In genomic region chr12:92396647-92397258, GRCh38 we compare ENCODE assay signal across 10 cellular contexts.
DNase-seq lines count a peak whose midpoint lies in the region; ATAC-seq and TF ChIP-seq lines count a peak whose summit lies in the region.
"Had no signal": no experiment of that assay in that cellular context is flagged by ENCODE, and none has a peak within 500 bp of the region (broad histone marks: within the 10 kb centered on the region; RNA-seq: fewer than 3 reads in every experiment).

No MANE protein-coding gene starts in this region.

- 50% methylated on average over 2 of the region's 2 CpGs for WGBS in mesenchymal stem cell
- whole genome bisulfite sequencing in testis, 2 donors = 77 to 92% methylated on average over 2 of the region's 2 CpGs
- WGBS in ovary, 3 donors = 75 to 92% (median 85%) methylated on average over 2 of the region's 2 CpGs

- no peak overlapping the region for H2BK12ac ChIP-seq in mesenchymal stem cell (ENCODE audit: low read length in 2 of 2)

- no peak overlapping the region for H3K4me2 ChIP-seq in mesenchymal stem cell (ENCODE audit: low read length, poor library complexity, severe bottlenecking)

- H3K36me3 ChIP-seq in mesenchymal stem cell (ENCODE audit: control insufficient read depth in 1 of 2, insufficient read depth in 2 of 2, low read depth in 1 of 2, low read length in 2 of 2) (no peaks in the 10 kb centered on the region), testis (ENCODE audit: low read depth, missing control alignments) (no peaks in the 10 kb centered on the region), ovary (no peaks in the 10 kb centered on the region)

- no peak overlapping the region for H2BK5ac ChIP-seq in mesenchymal stem cell (ENCODE audit: low read depth, low read length, poor library complexity, severe bottlenecking)

- H2AFZ ChIP-seq in mesenchymal stem cell (ENCODE audit: low read depth, low read length) = no peak overlapping the region

- peak; percentile 79 for DNase-seq in AG20443 (ENCODE audit: low spot score)
- DNase-seq in HFF-Myc (ENCODE audit: extremely low read depth, low read depth) = peak; percentile 10
- peak; percentile 45 for DNase-seq in astrocyte of the hippocampus (ENCODE audit: low read depth, low spot score)
- peak; percentile 75 for DNase-seq in mesenchymal stem cell
- no peak for DNase-seq in SKM-1 treated with dmso at 0.1 percent for 144 hours (lab: John Stamatoyannopoulos, UW; ENCODE audit: unreplicated experiment)
- no peak for DNase-seq in testis
- DNase-seq in ovary = no peak
- DNase-seq: caudate nucleus, NCI-H2081 treated with DMSO at 0.1 percent for 48 hours had no signal

- H4K8ac ChIP-seq in mesenchymal stem cell (ENCODE audit: low read length) = no peak overlapping the region

- H3K79me1 ChIP-seq in mesenchymal stem cell (replicated peaks; ENCODE audit: low read length, poor library complexity, severe bottlenecking) = no peaks in the 10 kb centered on the region

- no peak overlapping the region for H3K14ac ChIP-seq in mesenchymal stem cell (ENCODE audit: low read length in 2 of 2)

- no peak overlapping the region for H3K27ac ChIP-seq in mesenchymal stem cell (ENCODE audit: low read length, poor library complexity, severe bottlenecking)
- H3K27ac ChIP-seq in testis = no peak overlapping the region
- H3K27ac ChIP-seq in ovary = no peak overlapping the region

- H3K4ac ChIP-seq in mesenchymal stem cell (ENCODE audit: low read depth in 1 of 2, low read length in 2 of 2) = no peak overlapping the region

- no peak for TF ChIP-seq CTCF in HFF-Myc (IDR thresholded peaks at IDR 0.05; ENCODE audit: low read depth, low read length, missing control alignments)
- no peak for TF ChIP-seq CTCF in testis (IDR thresholded peaks at IDR 0.05)
- TF ChIP-seq CTCF in ovary (IDR thresholded peaks at IDR 0.05) = no peak

- intact Hi-C loops in testis (cut with DNase I; ENCODE audit: low total_unique reads) (no loop called here), ovary (cut with DNase I) (no loop called here)

- H4K91ac ChIP-seq in mesenchymal stem cell (ENCODE audit: low read length) = no peak overlapping the region

- no peak for ATAC-seq in HG02840 (IDR thresholded peaks at IDR 0.05; ENCODE audit: low FRiP score, unreplicated experiment)

- H3K9ac ChIP-seq in mesenchymal stem cell (ENCODE audit: low read length) = peak overlapping the region; percentile 31

- H2AK5ac ChIP-seq in mesenchymal stem cell (ENCODE audit: low read length, severe bottlenecking) = no peak overlapping the region

- H3K9me3 ChIP-seq in mesenchymal stem cell (ENCODE audit: control insufficient read depth, low read length) = peaks cover 26% of the 10 kb centered on the region
- H3K9me3 ChIP-seq in testis = no peaks in the 10 kb centered on the region
- H3K9me3 ChIP-seq in ovary = no peaks in the 10 kb centered on the region

- H3K27me3 ChIP-seq in mesenchymal stem cell (ENCODE audit: control insufficient read depth in 1 of 2, insufficient read depth in 1 of 2, low read length in 2 of 2) = peaks cover 0 to 3% of the 10 kb centered on the region in 2 experiments
- no peaks in the 10 kb centered on the region for H3K27me3 ChIP-seq in testis
- H3K27me3 ChIP-seq in ovary = no peaks in the 10 kb centered on the region

- TF ChIP-seq POLR2A in testis (IDR thresholded peaks at IDR 0.05) (no peak), ovary (IDR thresholded peaks at IDR 0.05) (no peak)

- H2BK15ac ChIP-seq in mesenchymal stem cell (ENCODE audit: low read depth, poor library complexity, severe bottlenecking) = no peak overlapping the region

- H3K4me3 ChIP-seq in HFF-Myc (replicated peaks; ENCODE audit: low read depth, low read length) (no peak overlapping the region), mesenchymal stem cell (ENCODE audit: insufficient read depth in 1 of 2, low read depth in 1 of 2, low read length in 2 of 2) (no peak overlapping the region), testis (no peak overlapping the region), ovary (no peak overlapping the region)

- H3K4me1 ChIP-seq in mesenchymal stem cell (ENCODE audit: control insufficient read depth, insufficient read depth, low read depth, low read length) = no peaks in the 10 kb centered on the region
- peaks cover 4% of the 10 kb centered on the region for H3K4me1 ChIP-seq in testis
- no peaks in the 10 kb centered on the region for H3K4me1 ChIP-seq in ovary (ENCODE audit: insufficient read depth)

- no peak overlapping the region for H2BK120ac ChIP-seq in mesenchymal stem cell (ENCODE audit: low read depth, low read length)

- no peak overlapping the region for H3K23ac ChIP-seq in mesenchymal stem cell (ENCODE audit: low read length in 2 of 2)

- H3K18ac ChIP-seq in mesenchymal stem cell (ENCODE audit: low read depth in 1 of 2, low read length in 2 of 2) = no peak overlapping the region

- no peak for TF ChIP-seq EP300 in ovary (IDR thresholded peaks at IDR 0.05)

Comparison
In these comparisons a context has a peak if more than half of its experiments do, and no peak if none do; other contexts are left out.
1. DNase-seq: peak in AG20443 (single experiment), HFF-Myc (single experiment), astrocyte of the hippocampus (single experiment) and mesenchymal stem cell (single experiment); none in SKM-1 treated with dmso at 0.1 percent for 144 hours (single experiment), testis (single experiment) and ovary (0 of 5).